In genomic region chr1:118101989-118102388, GRCh38 we compare ENCODE assay signal across 23 cellular contexts.
DNase-seq lines count a peak whose midpoint lies in the region; ATAC-seq, FAIRE-seq and TF ChIP-seq lines count a peak whose summit lies in the region.
"Had no signal": no experiment of that assay in that cellular context is flagged by ENCODE, and none has a peak within 500 bp of the region (broad histone marks: within the 10 kb centered on the region; RNA-seq: fewer than 3 reads in every experiment).

No MANE protein-coding gene starts in this region.

- H3K27ac ChIP-seq in ACC112 (ENCODE audit: low read depth, low read length): peak overlapping the region; percentile 13; the same call in 1 of the 2 replicates
- no peak overlapping the region for H3K27ac ChIP-seq in astrocyte (ENCODE audit: low read depth, low read length)
- peak overlapping the region; percentile 14 for H3K27ac ChIP-seq in neural cell (ENCODE audit: low read length)
- no peak overlapping the region for H3K27ac ChIP-seq in left lung
- H3K27ac ChIP-seq: A549, KMS-11, SJCRH30 had no signal

- no peak for FAIRE-seq in astrocyte (lab: Jason Lieb, UNC)
- FAIRE-seq: A549, GM12891, RCC 7860 had no signal

- intact Hi-C loops in left lung (cut with DNase I): no loop called here
- intact Hi-C loops in Caco-2 (cut with micrococcal nuclease; ENCODE audit: unreplicated experiment): no loop called here

- H3K9me3 Mint-ChIP-seq in astrocyte (ENCODE audit: unreplicated experiment): no peaks in the 10 kb centered on the region
- H3K9me3 Mint-ChIP-seq in activated CD8-positive, alpha-beta T cell treated with anti-CD3 and anti-CD28 coated beads, Interleukin-2, amount 10 ng/mL, durations not matched to agents 7 days and 5 days (ENCODE audit: insufficient read depth): no peaks in the 10 kb centered on the region
- no peaks in the 10 kb centered on the region for H3K9me3 Mint-ChIP-seq in Caco-2 (ENCODE audit: unreplicated experiment)
- H3K9me3 Mint-ChIP-seq: CD4-positive, alpha-beta T cell had no signal

- H3K4me1 Mint-ChIP-seq in astrocyte (ENCODE audit: low read depth, unreplicated experiment): peaks cover 5% of the 10 kb centered on the region
- no peaks in the 10 kb centered on the region for H3K4me1 Mint-ChIP-seq in activated CD8-positive, alpha-beta T cell treated with anti-CD3 and anti-CD28 coated beads, Interleukin-2, amount 10 ng/mL, durations not matched to agents 7 days and 5 days (ENCODE audit: low read depth)
- no peaks in the 10 kb centered on the region for H3K4me1 Mint-ChIP-seq in Caco-2 (ENCODE audit: low read depth, unreplicated experiment)

- no peak overlapping the region for H3K4me2 ChIP-seq in astrocyte (ENCODE audit: low read length)
- H3K4me2 ChIP-seq in neural cell (ENCODE audit: low read length): no peak overlapping the region
- H3K4me2 ChIP-seq: A549, KMS-11 had no signal

- H3K4me3 Mint-ChIP-seq in astrocyte (ENCODE audit: unreplicated experiment) (no peak overlapping the region), Caco-2 (ENCODE audit: unreplicated experiment) (no peak overlapping the region)
- no peak overlapping the region for H3K4me3 Mint-ChIP-seq in activated CD8-positive, alpha-beta T cell treated with anti-CD3 and anti-CD28 coated beads, Interleukin-2, amount 10 ng/mL, durations not matched to agents 7 days and 5 days
- H3K4me3 Mint-ChIP-seq: CD4-positive, alpha-beta T cell had no signal

- H3K9me2 ChIP-seq in neural cell (ENCODE audit: insufficient read depth, low read length): no peaks in the 10 kb centered on the region

- H3K27ac Mint-ChIP-seq in astrocyte (ENCODE audit: unreplicated experiment) (no peak overlapping the region), Caco-2 (ENCODE audit: unreplicated experiment) (no peak overlapping the region)
- no peak overlapping the region for H3K27ac Mint-ChIP-seq in activated CD8-positive, alpha-beta T cell treated with anti-CD3 and anti-CD28 coated beads, Interleukin-2, amount 10 ng/mL, durations not matched to agents 7 days and 5 days
- H3K27ac Mint-ChIP-seq: CD4-positive, alpha-beta T cell had no signal

- H3K27me3 ChIP-seq in ACC112 (ENCODE audit: insufficient read depth, low read length): no peaks in the 10 kb centered on the region
- H3K27me3 ChIP-seq in astrocyte (ENCODE audit: insufficient read depth, low read length): peaks cover under 1% of the 10 kb centered on the region
- no peaks in the 10 kb centered on the region for H3K27me3 ChIP-seq in neural cell (ENCODE audit: insufficient read depth, low read depth, low read length)
- no peaks in the 10 kb centered on the region for H3K27me3 ChIP-seq in left lung
- H3K27me3 ChIP-seq in Caco-2 (replicated peaks; ENCODE audit: control insufficient read depth, insufficient read depth, low read length): no peaks in the 10 kb centered on the region
- H3K27me3 ChIP-seq: SJCRH30 had no signal

- BruUV-seq in Caco-2 (replicated peaks; lab: Mats Ljungman, UMichigan): no TSS peak

- H2AFZ ChIP-seq in ACC112 (ENCODE audit: low read length, unreplicated experiment): no peak overlapping the region
- H2AFZ ChIP-seq in astrocyte (ENCODE audit: low read depth, low read length): no peak overlapping the region
- H2AFZ ChIP-seq in neural cell (ENCODE audit: low read depth, low read length): no peak overlapping the region

- no peaks in the 10 kb centered on the region for H3K79me2 ChIP-seq in ACC112 (ENCODE audit: control insufficient read depth, insufficient read depth, low read length, unreplicated experiment)
- no peaks in the 10 kb centered on the region for H3K79me2 ChIP-seq in astrocyte (ENCODE audit: insufficient read depth, low read length)
- no peaks in the 10 kb centered on the region for H3K79me2 ChIP-seq in neural cell (replicated peaks; ENCODE audit: insufficient read depth, low read length)

- no peaks in the 10 kb centered on the region for H3K36me3 Mint-ChIP-seq in astrocyte (ENCODE audit: low read depth, unreplicated experiment)
- no peaks in the 10 kb centered on the region for H3K36me3 Mint-ChIP-seq in activated CD8-positive, alpha-beta T cell treated with anti-CD3 and anti-CD28 coated beads, Interleukin-2, amount 10 ng/mL, durations not matched to agents 7 days and 5 days (ENCODE audit: low read depth)
- no peaks in the 10 kb centered on the region for H3K36me3 Mint-ChIP-seq in Caco-2 (ENCODE audit: insufficient read depth, unreplicated experiment)

- H3K9ac ChIP-seq in astrocyte (ENCODE audit: low read length) (no peak overlapping the region), neural cell (ENCODE audit: low read length) (no peak overlapping the region)
- H3K9ac ChIP-seq: KMS-11 had no signal

- H3K4me1 ChIP-seq in ACC112 (ENCODE audit: control insufficient read depth, insufficient read depth, low read length, unreplicated experiment) (peaks cover 25% of the 10 kb centered on the region), astrocyte (ENCODE audit: insufficient read depth, low read length) (no peaks in the 10 kb centered on the region), left lung (peaks cover 0 to 2% of the 10 kb centered on the region in 2 donors), Caco-2 (no peaks in the 10 kb centered on the region)
- H3K4me1 ChIP-seq: A549, SJCRH30 had no signal

- CTCF ChIA-PET in activated CD8-positive, alpha-beta T cell treated with anti-CD3 and anti-CD28 coated beads, Interleukin-2, amount 10 ng/mL, durations not matched to agents 7 days and 5 days (lab: Charles Lee): no interaction called here
- CTCF ChIA-PET in Caco-2 (lab: Charles Lee): no interaction called here

- H3K9me3 ChIP-seq in astrocyte (ENCODE audit: insufficient read depth, low read depth, low read length) (no peaks in the 10 kb centered on the region), neural cell (ENCODE audit: low read length) (no peaks in the 10 kb centered on the region), left lung (no peaks in the 10 kb centered on the region), Caco-2 (no peaks in the 10 kb centered on the region)
- H3K9me3 ChIP-seq: A549, SJCRH30 had no signal

- H3F3A ChIP-seq in neural cell (ENCODE audit: insufficient read depth, low read length, poor library complexity, severe bottlenecking): no peaks in the 10 kb centered on the region

- H3K4me3 ChIP-seq in ACC112 (ENCODE audit: low read depth, low read length) (peak overlapping the region; percentile 55), astrocyte (ENCODE audit: insufficient read depth, low read depth, low read length) (no peak overlapping the region), neural cell (ENCODE audit: low read length) (no peak overlapping the region), left lung (no peak overlapping the region), Caco-2 (ENCODE audit: low read depth, low read length) (no peak overlapping the region)
- H3K4me3 ChIP-seq: A549, SJCRH30 had no signal

- no peak for ATAC-seq in HG02981 (IDR thresholded peaks at IDR 0.05; ENCODE audit: unreplicated experiment)
- ATAC-seq in activated CD8-positive, alpha-beta T cell treated with anti-CD3 and anti-CD28 coated beads, Interleukin-2, amount 10 ng/mL, durations not matched to agents 7 days and 5 days: no peak
- ATAC-seq in left lung: no peak
- ATAC-seq: A549 had no signal

- H3K27me3 Mint-ChIP-seq in astrocyte (ENCODE audit: low read depth, unreplicated experiment) (no peaks in the 10 kb centered on the region), Caco-2 (ENCODE audit: insufficient read depth, unreplicated experiment) (no peaks in the 10 kb centered on the region)
- H3K27me3 Mint-ChIP-seq in activated CD8-positive, alpha-beta T cell treated with anti-CD3 and anti-CD28 coated beads, Interleukin-2, amount 10 ng/mL, durations not matched to agents 7 days and 5 days (ENCODE audit: low read depth): no peaks in the 10 kb centered on the region

- DNase-seq in M059J (ENCODE audit: low read depth) (peak; percentile 29), astrocyte (ENCODE audit: low read depth) (peak; percentile 16), left lung (no peak), Caco-2 (no peak)
- no peak for DNase-seq in activated CD8-positive, alpha-beta T cell treated with anti-CD3 and anti-CD28 coated beads, Interleukin-2, amount 10 ng/mL, durations not matched to agents 7 days and 5 days
- DNase-seq: CD4-positive, alpha-beta T cell; DMS 273 treated with DMSO at 0.1 percent for 48 hours; DMS79 treated with DMSO at 0.1 percent for 48 hours; HCEC 1CT; NCI-H1105 treated with DMSO at 0.1 percent for 48 hours; NCI-H1694; NCI-H2171; NCI-H345; NCI-H524; NCI-H82; SJCRH30 had no signal

- H3K36me3 ChIP-seq in ACC112 (ENCODE audit: insufficient read depth, low read length) (no peaks in the 10 kb centered on the region), astrocyte (ENCODE audit: insufficient read depth, low read length) (no peaks in the 10 kb centered on the region), neural cell (ENCODE audit: insufficient read depth, low read length) (no peaks in the 10 kb centered on the region), left lung (no peaks in the 10 kb centered on the region), Caco-2 (ENCODE audit: control insufficient read depth, insufficient read depth, low read length) (no peaks in the 10 kb centered on the region)
- H3K36me3 ChIP-seq: SJCRH30 had no signal

- TF ChIP-seq RAD21 in neural cell (conservative IDR thresholded peaks at IDR 0.05): no peak

- POLR2A ChIA-PET in activated CD8-positive, alpha-beta T cell treated with anti-CD3 and anti-CD28 coated beads, Interleukin-2, amount 10 ng/mL, durations not matched to agents 7 days and 5 days (lab: Charles Lee): no interaction called here
- POLR2A ChIA-PET in Caco-2 (lab: Charles Lee): no interaction called here

- no peaks in the 10 kb centered on the region for H4K20me1 ChIP-seq in astrocyte (ENCODE audit: insufficient read depth, low read length)
- H4K20me1 ChIP-seq in neural cell (ENCODE audit: insufficient read depth): no peaks in the 10 kb centered on the region

- TF ChIP-seq EP300 in neural cell (conservative IDR thresholded peaks at IDR 0.05; ENCODE audit: poor library complexity, severe bottlenecking): no peak

- TF ChIP-seq CTCF in astrocyte (IDR thresholded peaks at IDR 0.05; ENCODE audit: insufficient read depth, low read depth, low read length) (no peak), neural cell (IDR thresholded peaks at IDR 0.05; ENCODE audit: poor library complexity, severe bottlenecking) (no peak), left lung (IDR thresholded peaks at IDR 0.05) (no peak), Caco-2 (IDR thresholded peaks at IDR 0.05; ENCODE audit: insufficient read depth in 1 of 2, low read depth in 1 of 2, low read length in 1 of 2, severe bottlenecking in 1 of 2, unreplicated experiment in 1 of 2) (no peak)

TF ChIP-seq in neural cell, 6 proteins besides CTCF, POLR2A, EP300 and RAD21:
- no peak for TF ChIP-seq POLR2AphosphoS5 (IDR thresholded peaks at IDR 0.05)
TF ChIP-seq in neural cell: peak in this region for 0.

Comparison
In these comparisons a context has a peak if more than half of its experiments do, and no peak if none do; other contexts are left out.
1. H3K27ac ChIP-seq: peak in ACC112 (single experiment) and neural cell (single experiment); none in astrocyte (single experiment) and left lung (0 of 2).
2. DNase-seq: peak in M059J (single experiment) and astrocyte (single experiment); none in activated CD8-positive, alpha-beta T cell treated with anti-CD3 and anti-CD28 coated beads, Interleukin-2, amount 10 ng/mL, durations not matched to agents 7 days and 5 days (single experiment), left lung (0 of 2) and Caco-2 (0 of 2).